Comparison of ENCODE assay signal across 25 cellular contexts in the genomic region with DNA sequence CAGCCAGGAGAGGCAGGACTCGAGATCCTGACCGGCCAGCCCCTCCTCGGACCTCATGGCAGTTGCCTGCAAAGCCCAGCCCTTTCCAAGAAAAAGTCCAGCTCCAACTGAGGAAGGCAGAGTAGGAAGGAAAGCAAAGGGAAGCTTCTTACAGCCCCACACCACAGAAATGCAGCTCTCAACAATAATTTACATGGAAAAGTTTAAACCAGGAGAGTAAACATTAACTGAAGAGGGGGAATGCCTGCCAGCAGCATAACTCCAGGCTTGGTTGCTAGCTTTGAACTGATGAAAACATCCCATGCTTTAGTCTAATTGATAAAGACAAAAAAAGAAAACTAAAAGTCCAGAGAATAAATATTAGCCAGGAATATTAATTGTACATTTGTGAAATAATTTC.
"Had no signal": no experiment of that assay in that cellular context is flagged by ENCODE, and none has a peak within 500 bp of the region (broad histone marks: within the 10 kb centered on the region; RNA-seq: fewer than 3 reads in every experiment).

No MANE protein-coding gene starts in this region.

- DNase-seq: activated CD4-positive, alpha-beta T cell treated with anti-CD3 and anti-CD28 coated beads for 48 hours; activated CD4-positive, alpha-beta T cell treated with anti-CD3 and anti-CD28 coated beads, Interleukin-2, amount 50 U/mL, for 4 hours; activated CD8-positive, alpha-beta memory T cell treated with anti-CD3 and anti-CD28 coated beads, Interleukin-2, amount 50 U/mL, for 48 hours; activated CD8-positive, alpha-beta T cell treated with anti-CD3 and anti-CD28 coated beads, Interleukin-2, amount 10 ng/mL, durations not matched to agents 7 days and 5 days; activated effector memory CD4-positive, alpha-beta T cell treated with Interleukin-2 at 50 U/mL for 16 hours; activated naive CD4-positive, alpha-beta T cell; activated T-cell treated with anti-CD3 and anti-CD28 coated beads, Interleukin-2, amount 50 U/mL, for 1 hour; aorta; Karpas-422; MM.1S; NCI-H1105 treated with DMSO at 0.1 percent for 48 hours; NCI-H146; NCI-H1930; NCI-H345; NCI-H510A; NCI-H69; Peyer's patch; SHP77 had no signal

- H3K4me3 ChIP-seq: K562, Peyer's patch, SJSA1 had no signal

- H3K4me1 ChIP-seq: Peyer's patch, SJSA1 had no signal

- H3K4me3 Mint-ChIP-seq: activated CD8-positive, alpha-beta T cell treated with anti-CD3 and anti-CD28 coated beads, Interleukin-2, amount 10 ng/mL, durations not matched to agents 7 days and 5 days; activated naive CD4-positive, alpha-beta T cell treated with anti-CD3 and anti-CD28 coated beads, Interleukin-2, amount 50 U/mL, for 24 hours; activated T-helper 1 cell treated with anti-CD3 and anti-CD28 coated beads, Interleukin-12 subunit alpha, Interleukin-12 subunit beta, Interleukin-2, Interleukin-4 antibody, amounts not matched to agents 30 ng/mL and 10 ng/mL and 1 ng/mL, durations not matched to agents 14 hours and 24 hours and 36 hours; T-helper 1 cell treated with Interleukin-12 subunit alpha and Interleukin-12 subunit beta and Interleukin-4 antibody, amounts not matched to agents 30 μg/mL and 1 μg/mL, for 36 hours had no signal

- ATAC-seq: activated CD4-positive, CD25-positive, alpha-beta regulatory T cell treated with anti-CD3 and anti-CD28 coated beads, Interleukin-2, amount 50 U/mL, for 24 hours; activated CD8-positive, alpha-beta T cell treated with anti-CD3 and anti-CD28 coated beads, Interleukin-2, amount 10 ng/mL, durations not matched to agents 7 days and 5 days; K562 had no signal

- H3K36me3 Mint-ChIP-seq: activated naive CD4-positive, alpha-beta T cell treated with anti-CD3 and anti-CD28 coated beads, Interleukin-2, amount 50 U/mL, for 24 hours had no signal

- H3K27ac Mint-ChIP-seq: activated CD8-positive, alpha-beta T cell treated with anti-CD3 and anti-CD28 coated beads, Interleukin-2, amount 10 ng/mL, durations not matched to agents 7 days and 5 days; activated naive CD4-positive, alpha-beta T cell treated with anti-CD3 and anti-CD28 coated beads, Interleukin-2, amount 50 U/mL, for 24 hours; activated T-helper 1 cell treated with anti-CD3 and anti-CD28 coated beads, Interleukin-12 subunit alpha, Interleukin-12 subunit beta, Interleukin-2, Interleukin-4 antibody, amounts not matched to agents 30 ng/mL and 10 ng/mL and 1 ng/mL, durations not matched to agents 14 hours and 24 hours and 36 hours; T-helper 1 cell treated with Interleukin-12 subunit alpha and Interleukin-12 subunit beta and Interleukin-4 antibody, amounts not matched to agents 30 μg/mL and 1 μg/mL, for 36 hours had no signal

- FAIRE-seq: bronchial epithelial cell, K562 had no signal

- H3K9me3 Mint-ChIP-seq: activated naive CD4-positive, alpha-beta T cell treated with anti-CD3 and anti-CD28 coated beads, Interleukin-2, amount 50 U/mL, for 24 hours; activated T-helper 1 cell treated with anti-CD3 and anti-CD28 coated beads, Interleukin-12 subunit alpha, Interleukin-12 subunit beta, Interleukin-2, Interleukin-4 antibody, amounts not matched to agents 30 ng/mL and 10 ng/mL and 1 ng/mL, durations not matched to agents 14 hours and 24 hours and 36 hours; T-helper 1 cell treated with Interleukin-12 subunit alpha and Interleukin-12 subunit beta and Interleukin-4 antibody, amounts not matched to agents 30 μg/mL and 1 μg/mL, for 36 hours had no signal

- H3K9me3 ChIP-seq: Peyer's patch, SJSA1 had no signal

- H3K27me3 ChIP-seq: Peyer's patch had no signal

- H3K36me3 ChIP-seq: Peyer's patch, SJSA1 had no signal

- H3K27ac ChIP-seq: Peyer's patch, SJSA1 had no signal
